17 cellular contexts compared by ENCODE assay signal in the genomic region with DNA sequence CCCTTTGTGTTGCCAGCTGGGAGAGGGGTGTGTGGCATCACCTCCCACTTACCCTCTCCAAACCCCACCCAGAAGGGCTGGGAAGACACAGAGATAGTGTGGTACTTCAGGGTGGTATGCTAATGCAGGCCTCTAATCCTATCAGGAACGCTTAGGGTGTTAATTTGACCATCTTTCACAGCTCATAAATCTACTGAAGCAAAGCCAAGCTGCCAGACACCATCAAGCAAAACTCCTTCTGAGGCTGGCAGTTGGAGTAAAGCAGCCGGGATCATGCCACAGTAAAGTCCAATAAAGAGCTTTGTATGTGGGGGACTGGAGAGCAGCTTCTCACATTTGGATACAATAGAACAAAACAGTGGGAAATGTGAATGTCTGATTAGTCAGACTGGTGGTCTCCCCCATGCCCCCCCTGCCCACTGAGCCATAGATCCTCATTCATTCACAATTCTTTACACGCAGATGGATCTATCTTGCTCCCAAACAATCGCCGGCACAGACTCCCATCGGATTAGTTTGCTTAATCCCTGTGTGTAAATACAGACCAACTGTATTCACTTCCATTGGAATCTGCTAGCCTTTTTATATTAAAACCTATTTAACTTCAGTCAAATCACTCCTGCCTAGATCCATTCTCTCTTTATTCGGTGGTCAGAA. TPM values are rescaled to one million over a fixed set of nuclear protein-coding genes. Genes with fewer than 3 reads are reported as not detected.
DNase-seq lines count a peak whose midpoint lies in the region; ATAC-seq and TF ChIP-seq lines count a peak whose summit lies in the region.
"Had no signal": no experiment of that assay in that cellular context is flagged by ENCODE, and none has a peak within 500 bp of the region (broad histone marks: within the 10 kb centered on the region; RNA-seq: fewer than 3 reads in every experiment).

No MANE protein-coding gene starts in this region.

- H3K27me3 ChIP-seq in SK-N-SH (ENCODE audit: insufficient read depth) (no peaks in the 10 kb centered on the region), PC-3 (ENCODE audit: low read length) (no peaks in the 10 kb centered on the region), iPS-20b (ENCODE audit: insufficient read depth, low read length) (no peaks in the 10 kb centered on the region), thoracic aorta (replicated peaks; ENCODE audit: insufficient read depth) (no peaks in the 10 kb centered on the region)
- H3K27me3 ChIP-seq: gastrocnemius medialis, tibial nerve had no signal

- H3K27me3 Mint-ChIP-seq in activated T-cell treated with anti-CD3 and anti-CD28 coated beads, Interleukin-2, amount 50 U/mL, for 72 hours (ENCODE audit: low read depth), result no peaks in the 10 kb centered on the region
- H3K27me3 Mint-ChIP-seq: stimulated activated memory B cell treated with anti-CD40 and anti-IgM and Interleukin-4, amounts not matched to agents 10 μg/mL and 1 μg/mL and 100 μg/mL, for 72 hours had no signal

- POLR2A ChIA-PET in SK-N-SH (lab: Yijun Ruan, JAX), result no interaction called here
- POLR2A ChIA-PET in PC-3 (lab: Charles Lee; ENCODE audit: unreplicated experiment), result no interaction called here

- H4K20me1 ChIP-seq in SK-N-SH (ENCODE audit: insufficient read depth) (no peaks in the 10 kb centered on the region), PC-3 (ENCODE audit: low read length) (no peaks in the 10 kb centered on the region)

- ATAC-seq in SK-N-SH treated with all-trans-retinoic acid at 6 μM for 48 hours (no peak), PC-3 (no peak), thoracic aorta (ENCODE audit: insufficient number of reproducible peaks, low FRiP score, low read depth) (no peak)
- no peak for ATAC-seq in activated T-cell treated with anti-CD3 and anti-CD28 coated beads, Interleukin-2, amount 50 U/mL, for 72 hours (replicated peaks in 1 of 2)
- ATAC-seq: gastrocnemius medialis; stimulated activated memory B cell treated with anti-CD40 and anti-IgM and Interleukin-4, amounts not matched to agents 10 μg/mL and 1 μg/mL and 100 μg/mL, for 72 hours had no signal

- TF ChIP-seq CTCF in SK-N-SH (IDR thresholded peaks at IDR 0.05), result no peak
- no peak for TF ChIP-seq CTCF in PC-3 (conservative IDR thresholded peaks at IDR 0.05; ENCODE audit: low read depth, low read length)
- TF ChIP-seq CTCF in thoracic aorta (IDR thresholded peaks at IDR 0.05), result no peak

- H3K27ac ChIP-seq in SK-N-SH (ENCODE audit: low read depth in 2 of 2, low read length in 1 of 2), result no peak overlapping the region
- H3K27ac ChIP-seq in PC-3 (ENCODE audit: low read length), result no peak overlapping the region
- no peak overlapping the region for H3K27ac ChIP-seq in iPS-20b (ENCODE audit: low read length)
- H3K27ac ChIP-seq in thoracic aorta, result peak overlapping the region; percentile 37 to 46
- H3K27ac ChIP-seq: gastrocnemius medialis had no signal

- no peak for TF ChIP-seq EP300 in SK-N-SH (IDR thresholded peaks at IDR 0.05; ENCODE audit: borderline replicate concordance in 1 of 2, low read depth in 1 of 2, low read length in 1 of 2)

- H3K79me2 ChIP-seq in SK-N-SH (ENCODE audit: insufficient read depth), result no peaks in the 10 kb centered on the region
- H3K79me2 ChIP-seq in PC-3 (ENCODE audit: low read length), result no peaks in the 10 kb centered on the region

- H3K9me3 Mint-ChIP-seq in activated T-cell treated with anti-CD3 and anti-CD28 coated beads, Interleukin-2, amount 50 U/mL, for 72 hours, result no peaks in the 10 kb centered on the region
- H3K9me3 Mint-ChIP-seq: dendritic cell treated with granulocyte-macrophage colony-stimulating factor and Interleukin-4, amounts not matched to agents 40 ng/mL and 50 ng/mL, for 4 days had no signal

- no peaks in the 10 kb centered on the region for H3K9me3 ChIP-seq in SK-N-SH
- no peaks in the 10 kb centered on the region for H3K9me3 ChIP-seq in PC-3 (ENCODE audit: low read length)
- no peaks in the 10 kb centered on the region; the same call in 1 of the 2 replicates for H3K9me3 ChIP-seq in iPS-20b (ENCODE audit: insufficient read depth, low read depth, low read length)
- H3K9me3 ChIP-seq in thoracic aorta, result no peaks in the 10 kb centered on the region
- H3K9me3 ChIP-seq: gastrocnemius medialis, tibial nerve had no signal

- no peak overlapping the region for H3K27ac Mint-ChIP-seq in activated T-cell treated with anti-CD3 and anti-CD28 coated beads, Interleukin-2, amount 50 U/mL, for 72 hours
- H3K27ac Mint-ChIP-seq: activated naive CD4-positive, alpha-beta T cell treated with anti-CD3 and anti-CD28 coated beads for 36 hours; dendritic cell treated with granulocyte-macrophage colony-stimulating factor and Interleukin-4, amounts not matched to agents 40 ng/mL and 50 ng/mL, for 4 days; progenitor cell of endocrine pancreas; stimulated activated memory B cell treated with anti-CD40 and anti-IgM and Interleukin-4, amounts not matched to agents 10 μg/mL and 1 μg/mL and 100 μg/mL, for 72 hours had no signal

- no TSS peak for BruUV-seq in PC-3 (replicated peaks; lab: Mats Ljungman, UMichigan)

- intact Hi-C loops in PC-3 (cut with micrococcal nuclease), result no loop called here

- no peak overlapping the region for H3K4me2 ChIP-seq in SK-N-SH
- 0 out of 2 replicates have a peak overlapping the region, but pooled peaks have one; percentile 1 for H3K4me2 ChIP-seq in PC-3 (ENCODE audit: low read length)

- H2AFZ ChIP-seq in SK-N-SH (ENCODE audit: low read depth) (peak overlapping the region; percentile 8; the same call in 1 of the 2 replicates), PC-3 (ENCODE audit: low read length) (no peak overlapping the region)

- no peaks in the 10 kb centered on the region for H3K36me3 Mint-ChIP-seq in activated T-cell treated with anti-CD3 and anti-CD28 coated beads, Interleukin-2, amount 50 U/mL, for 72 hours (ENCODE audit: insufficient read depth in 2 of 2)

- no peak for TF ChIP-seq RAD21 in SK-N-SH (IDR thresholded peaks at IDR 0.05; ENCODE audit: low read length)

- no peak overlapping the region for H3K9ac ChIP-seq in SK-N-SH
- no peak overlapping the region for H3K9ac ChIP-seq in PC-3 (ENCODE audit: low read length)
- H3K9ac ChIP-seq in iPS-20b (ENCODE audit: low read depth, low read length), result peak overlapping the region; percentile 4; the same call in 1 of the 2 replicates

- H3K9me2 ChIP-seq in SK-N-SH (no peaks in the 10 kb centered on the region), PC-3 (replicated peaks; ENCODE audit: low read length) (no peaks in the 10 kb centered on the region)

- WGBS in SK-N-SH (ENCODE audit: low lambda C conversion rate), result 82% methylated on average over 7 of the region's 7 CpGs

- H3F3A ChIP-seq in SK-N-SH (replicated peaks; ENCODE audit: insufficient read depth) (no peaks in the 10 kb centered on the region), PC-3 (ENCODE audit: low read length, unreplicated experiment) (no peaks in the 10 kb centered on the region)

- no peak for DNase-seq in SK-N-SH
- DNase-seq in PC-3, result no peak
- DNase-seq in thoracic aorta (ENCODE audit: low spot score), result no peak
- no peak for DNase-seq in superior temporal gyrus (ENCODE audit: extremely low spot score)
- no peak for DNase-seq in DMS114 treated with DMSO at 0.1 percent for 48 hours (lab: John Stamatoyannopoulos, UW; ENCODE audit: unreplicated experiment)
- no peak for DNase-seq in activated T-cell treated with anti-CD3 and anti-CD28 coated beads, Interleukin-2, amount 50 U/mL, for 72 hours
- DNase-seq: ACHN; activated CD4-positive, alpha-beta T cell treated with anti-CD3 and anti-CD28 coated beads, Interleukin-2, amount 50 U/mL, for 1 hour; activated naive CD4-positive, alpha-beta T cell treated with anti-CD3 and anti-CD28 coated beads for 36 hours; gastrocnemius medialis; NCI-H1436 had no signal

- H3K4me1 Mint-ChIP-seq in activated T-cell treated with anti-CD3 and anti-CD28 coated beads, Interleukin-2, amount 50 U/mL, for 72 hours (ENCODE audit: low read depth), result no peaks in the 10 kb centered on the region

- H3K36me3 ChIP-seq in SK-N-SH (replicated peaks in 1 of 2; ENCODE audit: control insufficient read depth in 1 of 2, insufficient read depth in 2 of 2, low read length in 1 of 2) (no peaks in the 10 kb centered on the region), PC-3 (ENCODE audit: low read depth, low read length) (no peaks in the 10 kb centered on the region), iPS-20b (ENCODE audit: insufficient read depth, low read depth, low read length) (no peaks in the 10 kb centered on the region), thoracic aorta (no peaks in the 10 kb centered on the region)
- H3K36me3 ChIP-seq: gastrocnemius medialis, tibial nerve had no signal

- no peak overlapping the region for H3K4me3 Mint-ChIP-seq in activated T-cell treated with anti-CD3 and anti-CD28 coated beads, Interleukin-2, amount 50 U/mL, for 72 hours
- H3K4me3 Mint-ChIP-seq: activated naive CD4-positive, alpha-beta T cell treated with anti-CD3 and anti-CD28 coated beads for 36 hours; dendritic cell treated with granulocyte-macrophage colony-stimulating factor and Interleukin-4, amounts not matched to agents 40 ng/mL and 50 ng/mL, for 4 days; stimulated activated memory B cell treated with anti-CD40 and anti-IgM and Interleukin-4, amounts not matched to agents 10 μg/mL and 1 μg/mL and 100 μg/mL, for 72 hours had no signal

- CTCF ChIA-PET in SK-N-SH (lab: Yijun Ruan, JAX), result interaction anchor here (1.0 to 1.2 kb wide), 2 partner anchors 23 to 26 kb away, joined by 3 read pairs; no protein-coding TSS in a partner anchor
- CTCF ChIA-PET in PC-3 (lab: Charles Lee), result no interaction called here

- H3K4me3 ChIP-seq in SK-N-SH (ENCODE audit: low read depth in 2 of 2, low read length in 1 of 2), result no peak overlapping the region
- H3K4me3 ChIP-seq in PC-3 (ENCODE audit: low read length), result no peak overlapping the region
- peak overlapping the region; percentile 9; the same call in 1 of the 2 replicates for H3K4me3 ChIP-seq in iPS-20b (ENCODE audit: low read length)
- no peak overlapping the region for H3K4me3 ChIP-seq in thoracic aorta
- H3K4me3 ChIP-seq: gastrocnemius medialis had no signal

- H3K4me1 ChIP-seq in SK-N-SH (ENCODE audit: control insufficient read depth in 1 of 2, insufficient read depth in 2 of 2, low read depth in 1 of 2, low read length in 1 of 2) (no peaks in the 10 kb centered on the region; a peak in 1 of 4 replicates), PC-3 (ENCODE audit: insufficient read depth, low read length) (peaks cover 8% of the 10 kb centered on the region; the same call in 1 of the 2 replicates), iPS-20b (ENCODE audit: insufficient read depth, low read length) (peaks cover 28% of the 10 kb centered on the region), thoracic aorta (ENCODE audit: control insufficient read depth in 1 of 2, low read depth in 2 of 2) (peaks cover 10 to 29% of the 10 kb centered on the region in 2 donors)

RNA-seq across cellular contexts. Expression of a gene that starts 29.6 kb away (rescaled TPM):
- 0.81 and 1.3 TPM in 2 replicates for polyA plus RNA-seq in SK-N-SH (2012; rRNA removed)
- 1.4 TPM in 2 replicates for polyA plus RNA-seq in SK-N-SH (2012; cell fraction: cytosol; rRNA removed)
- 1.5 and 2.2 TPM in 2 replicates for polyA plus RNA-seq in SK-N-SH (2012; cell fraction: nucleus; rRNA removed)
- total RNA-seq in PC-3 (2014; rRNA removed) (0.69 and 1.2 TPM in 2 replicates), thoracic aorta (1 to 10 TPM in 1 of 2 donors, under 1 TPM in 1; 0.81 to 2.0 TPM)
- 1 to 10 TPM; 1.1 to 1.4 TPM for total RNA-seq in activated T-cell treated with anti-CD3 and anti-CD28 coated beads, Interleukin-2, amount 50 U/mL, for 72 hours

RNA-seq across cellular contexts. Expression of a gene that starts 43.9 kb away (rescaled TPM):
- polyA plus RNA-seq in SK-N-SH (2012; rRNA removed), result 9.8 and 17.4 TPM in 2 replicates
- 5.6 and 6.2 TPM in 2 replicates for polyA plus RNA-seq in SK-N-SH (2012; cell fraction: cytosol; rRNA removed)
- polyA plus RNA-seq in SK-N-SH (2012; cell fraction: nucleus; rRNA removed), result 29.9 and 71.5 TPM in 2 replicates
- total RNA-seq in PC-3 (2014; rRNA removed) (22.9 and 27.6 TPM in 2 replicates), thoracic aorta (10 to 100 TPM; 55.4 to 72.2 TPM)
- total RNA-seq in activated T-cell treated with anti-CD3 and anti-CD28 coated beads, Interleukin-2, amount 50 U/mL, for 72 hours, result 10 to 100 TPM; 53.7 to 66.1 TPM

Comparison
In these comparisons a context has a peak if more than half of its experiments do, and no peak if none do; other contexts are left out.
1. H3K27ac ChIP-seq: peak in thoracic aorta (2 of 2); none in SK-N-SH (0 of 2), PC-3 (single experiment) and iPS-20b (single experiment).